In the genomic region with DNA sequence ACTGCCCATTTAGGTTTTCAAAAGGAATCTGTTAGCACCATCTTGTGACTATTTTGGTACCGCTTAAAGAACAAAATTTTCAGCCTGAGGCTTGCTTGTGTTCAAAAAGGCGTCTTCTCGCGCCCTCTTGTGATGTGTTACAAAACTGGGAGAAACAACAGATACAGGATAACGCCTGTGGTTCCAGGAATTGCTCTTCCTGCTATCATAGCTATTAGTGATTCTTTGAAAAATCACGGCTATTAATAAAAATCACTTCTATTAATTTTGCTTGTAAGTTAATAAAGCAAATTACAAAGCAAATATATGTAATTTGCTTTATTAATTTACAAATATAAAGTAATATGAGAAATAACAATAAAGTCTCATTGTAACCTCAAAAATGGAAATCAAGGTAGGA, we compare ENCODE assay signal across 8 cellular contexts.
A peak's percentile ranks its signal among the peaks of the same experiment; 100 is the strongest.
DNase-seq lines count a peak whose midpoint lies in the region; ATAC-seq, FAIRE-seq and TF ChIP-seq lines count a peak whose summit lies in the region.

No MANE protein-coding gene starts in this region.

- TF ChIP-seq CTCF in fibroblast of villous mesenchyme (IDR thresholded peaks at IDR 0.05; ENCODE audit: insufficient read depth, low read depth, low read length) = peak; percentile 82

- peak; percentile 98 for FAIRE-seq in TTC549 (lab: Jason Lieb, UNC)

- ATAC-seq in GM21423 (IDR thresholded peaks at IDR 0.05; ENCODE audit: unreplicated experiment) = peak; percentile 45
- no peak for ATAC-seq in GM19452 (IDR thresholded peaks at IDR 0.05; ENCODE audit: unreplicated experiment)
- no peak for ATAC-seq in GM19328 (IDR thresholded peaks at IDR 0.05; ENCODE audit: unreplicated experiment)

- H3K4me3 ChIP-seq in fibroblast of villous mesenchyme (ENCODE audit: low read depth, low read length) = no peak overlapping the region

- DNase-seq in D341Med (ENCODE audit: low spot score) (peak; percentile 40), NCI-H2029 treated with DMSO at 0.1 percent for 48 hours (lab: John Stamatoyannopoulos, UW) (peak; percentile 78), fibroblast of villous mesenchyme (ENCODE audit: low read depth) (peak; percentile 95), non-pigmented ciliary epithelial cell (ENCODE audit: low read depth) (peak; percentile 87)

Comparison
In these comparisons a context has a peak if more than half of its experiments do, and no peak if none do; other contexts are left out.
1. DNase-seq: peak in every context shown above with its lines; median percentile 95 in fibroblast of villous mesenchyme; 87 in non-pigmented ciliary epithelial cell; 78 in NCI-H2029 treated with DMSO at 0.1 percent for 48 hours; 40 in D341Med.